In genomic region chr4:1720163-1720983, GRCh38 we compare ENCODE assay signal across 7 cellular contexts. TPM values are rescaled to one million over a fixed set of nuclear protein-coding genes. Genes with fewer than 3 reads are reported as not detected.
DNase-seq lines count a peak whose midpoint lies in the region; ATAC-seq, FAIRE-seq and TF ChIP-seq lines count a peak whose summit lies in the region.

No MANE protein-coding gene starts in this region.

- peaks cover 16% of the 10 kb centered on the region for H3K27me3 Mint-ChIP-seq in GM23338 (ENCODE audit: insufficient read depth, low read depth, poor library complexity)
- no peaks in the 10 kb centered on the region for H3K27me3 Mint-ChIP-seq in activated naive CD4-positive, alpha-beta T cell treated with anti-CD3 and anti-CD28 coated beads, Interleukin-2, amount 10 ng/mL, durations not matched to agents 7 days and 5 days

- peak overlapping the region; percentile 90 for H3K4me3 Mint-ChIP-seq in GM23338
- H3K4me3 Mint-ChIP-seq in activated naive CD4-positive, alpha-beta T cell treated with anti-CD3 and anti-CD28 coated beads, Interleukin-2, amount 10 ng/mL, durations not matched to agents 7 days and 5 days = peak overlapping the region; percentile 85

- CTCF ChIA-PET in activated naive CD4-positive, alpha-beta T cell treated with anti-CD3 and anti-CD28 coated beads, Interleukin-2, amount 10 ng/mL, durations not matched to agents 7 days and 5 days (lab: Charles Lee) = interaction anchor here (1.4 to 2.6 kb wide), 2 partner anchors 8 to 27 kb away, joined by 3 to 11 read pairs; partner anchors contain the start of gene SLBP

- peak; percentile 38 for ATAC-seq in GM23338

- H3K36me3 Mint-ChIP-seq in GM23338 (ENCODE audit: low read depth) = peaks cover 37% of the 10 kb centered on the region
- peaks cover 44% of the 10 kb centered on the region for H3K36me3 Mint-ChIP-seq in activated naive CD4-positive, alpha-beta T cell treated with anti-CD3 and anti-CD28 coated beads, Interleukin-2, amount 10 ng/mL, durations not matched to agents 7 days and 5 days

- peak overlapping the region; percentile 87 for H3K4me3 ChIP-seq in GM23338

- H3K79me2 ChIP-seq in GM23338 (replicated peaks; ENCODE audit: insufficient read depth) = peaks cover 42% of the 10 kb centered on the region

- H2AFZ ChIP-seq in GM23338 = 0 out of 2 replicates have a peak overlapping the region, but pooled peaks have one; percentile 78

- peak; percentile 79 for FAIRE-seq in GM12892 (lab: Jason Lieb, UNC)

- peaks cover 12% of the 10 kb centered on the region; the same call in 1 of the 2 replicates for H3K4me1 ChIP-seq in GM23338 (ENCODE audit: insufficient read depth)

- H3K27ac ChIP-seq in GM23338 (ENCODE audit: low read depth) = peak overlapping the region; percentile 59; the same call in 1 of the 2 replicates

- peaks cover 18% of the 10 kb centered on the region for H3K4me1 Mint-ChIP-seq in GM23338
- H3K4me1 Mint-ChIP-seq in activated naive CD4-positive, alpha-beta T cell treated with anti-CD3 and anti-CD28 coated beads, Interleukin-2, amount 10 ng/mL, durations not matched to agents 7 days and 5 days = peaks cover 62% of the 10 kb centered on the region

- no peaks in the 10 kb centered on the region for H3K9me2 ChIP-seq in GM23338 (ENCODE audit: insufficient read depth)

- H3K27me3 ChIP-seq in GM23338 (ENCODE audit: insufficient read depth) = no peaks in the 10 kb centered on the region

- no peak for DNase-seq in GM12892 (ENCODE audit: insufficient read length)
- DNase-seq in GM23338 (ENCODE audit: low spot score) = peak; percentile 54
- peak; percentile 56 for DNase-seq in NAMALWA (ENCODE audit: low spot score)
- DNase-seq in activated naive CD4-positive, alpha-beta T cell treated with anti-CD3 and anti-CD28 coated beads, Interleukin-2, amount 10 ng/mL, durations not matched to agents 7 days and 5 days = peak; percentile 63
- peak; percentile 36 for DNase-seq in globus pallidus (ENCODE audit: low spot score)
- peak; percentile 33 for DNase-seq in occipital lobe (lab: John Stamatoyannopoulos, UW)
- no peak for DNase-seq in GM19240 (ENCODE audit: insufficient read length, low spot score)

- peaks cover 15% of the 10 kb centered on the region for H3F3A ChIP-seq in GM23338 (replicated peaks; ENCODE audit: low read depth)

- H4K20me1 ChIP-seq in GM23338 (replicated peaks; ENCODE audit: insufficient read depth) = peaks cover 26% of the 10 kb centered on the region

- no peak; the same call in 1 of the 2 replicates for TF ChIP-seq POLR2A in GM12892 (IDR thresholded peaks at IDR 0.05; ENCODE audit: low read depth, low read length)

- H3K4me2 ChIP-seq in GM23338 = peak overlapping the region; percentile 94

- H3K27ac Mint-ChIP-seq in GM23338 = peak overlapping the region; percentile 80; the same call in 1 of the 2 replicates
- peak overlapping the region; percentile 93 for H3K27ac Mint-ChIP-seq in activated naive CD4-positive, alpha-beta T cell treated with anti-CD3 and anti-CD28 coated beads, Interleukin-2, amount 10 ng/mL, durations not matched to agents 7 days and 5 days

- TF ChIP-seq CTCF in GM23338 (conservative IDR thresholded peaks at IDR 0.05; ENCODE audit: low read depth in 2 of 2) = no peak; a peak in 1 of 4 replicates

- no peaks in the 10 kb centered on the region; the same call in 2 of the 3 replicates for H3K9me3 Mint-ChIP-seq in GM23338
- H3K9me3 Mint-ChIP-seq in activated naive CD4-positive, alpha-beta T cell treated with anti-CD3 and anti-CD28 coated beads, Interleukin-2, amount 10 ng/mL, durations not matched to agents 7 days and 5 days = no peaks in the 10 kb centered on the region

- H3K36me3 ChIP-seq in GM23338 (ENCODE audit: insufficient read depth) = peaks cover 16% of the 10 kb centered on the region

TF ChIP-seq in GM23338, 12 proteins besides CTCF, POLR2A, EP300 and RAD21:
- peak; percentile 65 for TF ChIP-seq POLR2AphosphoS5 (IDR thresholded peaks at IDR 0.05; ENCODE audit: low read depth)
- TF ChIP-seq STAT1 (IDR thresholded peaks at IDR 0.05; ENCODE audit: unreplicated experiment) = no peak

RNA-seq across cellular contexts. Expression of gene TMEM129, which starts 0.8 kb away (rescaled TPM):
- polyA plus RNA-seq in GM12892 (2012; ENCODE audit: missing spikeins) = 7.7 TPM
- total RNA-seq in GM23338 (2014; rRNA removed; shearing (Covaris generic)) = 45.1 and 64.4 TPM in 2 replicates
- 16.2 and 16.4 TPM in 2 replicates for polyA plus RNA-seq in GM23338 (2016; fragmentation: Nextera tagmentation; extraction: Ambion mirVana)
- total RNA-seq in occipital lobe = 12.8 TPM

RNA-seq across cellular contexts. Expression of gene TACC3, which starts 0.9 kb away (rescaled TPM):
- polyA plus RNA-seq in GM12892 (2012; ENCODE audit: missing spikeins) = 40.1 TPM
- 120 and 136 TPM in 2 replicates for total RNA-seq in GM23338 (2014; rRNA removed; shearing (Covaris generic))
- 120 and 129 TPM in 2 replicates for polyA plus RNA-seq in GM23338 (2016; fragmentation: Nextera tagmentation; extraction: Ambion mirVana)
- 1.6 TPM for total RNA-seq in occipital lobe

RNA-seq across cellular contexts. Expression of gene SLBP, which starts 8.3 kb away (rescaled TPM):
- 122 TPM for polyA plus RNA-seq in GM12892 (2012; ENCODE audit: missing spikeins)
- 54.4 and 68.3 TPM in 2 replicates for total RNA-seq in GM23338 (2014; rRNA removed; shearing (Covaris generic))
- 58.6 and 62.5 TPM in 2 replicates for polyA plus RNA-seq in GM23338 (2016; fragmentation: Nextera tagmentation; extraction: Ambion mirVana)
- total RNA-seq in occipital lobe = 48.8 TPM

RNA-seq across cellular contexts. Expression of gene FAM53A, which starts 36.3 kb away (rescaled TPM):
- 0.53 TPM for polyA plus RNA-seq in GM12892 (2012; ENCODE audit: missing spikeins)
- 1.6 and 3.1 TPM in 2 replicates for total RNA-seq in GM23338 (2014; rRNA removed; shearing (Covaris generic))
- 1.1 and 1.4 TPM in 2 replicates for polyA plus RNA-seq in GM23338 (2016; fragmentation: Nextera tagmentation; extraction: Ambion mirVana)
- total RNA-seq in occipital lobe = 0.78 TPM

Comparison
In these comparisons a context has a peak if more than half of its experiments do, and no peak if none do; other contexts are left out.
1. DNase-seq: peak in GM23338 (single experiment), NAMALWA (single experiment), activated naive CD4-positive, alpha-beta T cell treated with anti-CD3 and anti-CD28 coated beads, Interleukin-2, amount 10 ng/mL, durations not matched to agents 7 days and 5 days (single experiment), globus pallidus (single experiment) and occipital lobe (single experiment); none in GM12892 (single experiment) and GM19240 (single experiment).
2. RNA of gene TACC3, which starts 0.9 kb away (total RNA-seq): 120 to 136 TPM in GM23338; 1.6 TPM in occipital lobe (single experiment); every median in the first group is over 10 times any median in the second.